12 cellular contexts compared by ENCODE assay signal in the genomic region with DNA sequence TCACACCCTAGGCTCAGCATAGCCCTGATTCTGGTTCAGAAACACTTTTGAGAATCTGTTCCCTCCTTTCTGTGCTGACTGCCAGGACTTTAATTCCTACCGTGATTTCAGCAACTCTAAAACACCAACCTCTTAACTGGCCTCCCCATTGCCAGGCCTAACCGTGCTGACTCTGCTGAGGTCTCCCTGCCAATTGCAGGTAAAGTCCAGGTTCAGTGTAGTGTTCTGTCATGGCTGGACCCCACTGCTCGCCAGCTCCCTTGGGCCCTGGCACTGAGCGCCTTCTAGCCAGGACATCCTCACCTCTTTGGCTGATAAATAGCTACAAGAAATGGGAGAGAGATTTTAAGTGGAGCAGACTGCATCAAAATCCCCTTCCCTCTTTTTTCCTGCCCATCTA. TPM values are rescaled to one million over a fixed set of nuclear protein-coding genes. Genes with fewer than 3 reads are reported as not detected.
A peak's percentile ranks its signal among the peaks of the same experiment; 100 is the strongest.
DNase-seq lines count a peak whose midpoint lies in the region; ATAC-seq and TF ChIP-seq lines count a peak whose summit lies in the region.
"Had no signal": no experiment of that assay in that cellular context is flagged by ENCODE, and none has a peak within 500 bp of the region (broad histone marks: within the 10 kb centered on the region; RNA-seq: fewer than 3 reads in every experiment).

No MANE protein-coding gene starts in this region.

- no CpG with 5 or more reads among the region's 4 CpGs for WGBS in H9 (ENCODE audit: extremely low coverage, insufficient read length, low lambda C conversion rate)

- peak; percentile 8 for TF ChIP-seq CTCF in endothelial cell (IDR thresholded peaks at IDR 0.05; ENCODE audit: unreplicated experiment)
- TF ChIP-seq CTCF in neural crest cell (conservative IDR thresholded peaks at IDR 0.05) = no peak
- TF ChIP-seq CTCF in H9 (conservative IDR thresholded peaks at IDR 0.05) = no peak

- H3K23ac ChIP-seq in H9 (ENCODE audit: insufficient read length, low read depth, low read length) = no peak overlapping the region

- H4K91ac ChIP-seq in H9 (ENCODE audit: insufficient read length, low read depth, low read length) = no peak overlapping the region

- H3K79me1 ChIP-seq in H9 (ENCODE audit: insufficient read depth, low read depth, low read length, poor library complexity, severe bottlenecking) = no peaks in the 10 kb centered on the region

- H2BK5ac ChIP-seq in H9 (ENCODE audit: insufficient read length, low read length) = no peak overlapping the region

- H4K8ac ChIP-seq in H9 (replicated peaks; ENCODE audit: insufficient read length, low read depth, low read length) = no peak overlapping the region

- H2BK12ac ChIP-seq in H9 (ENCODE audit: insufficient read length, low read depth, low read length) = no peak overlapping the region

- no peak overlapping the region for H3K56ac ChIP-seq in H9 (ENCODE audit: insufficient read length, low read depth, low read length)

- H2AK5ac ChIP-seq in H9 (ENCODE audit: insufficient read length, low read length) = no peak overlapping the region

- H3K4me3 Mint-ChIP-seq in endothelial cell (ENCODE audit: unreplicated experiment) (no peak overlapping the region), neural crest cell (no peak overlapping the region), H9 (no peak overlapping the region)
- H3K4me3 Mint-ChIP-seq: CD8-positive, alpha-beta memory T cell; IgD-negative memory B cell had no signal

- H3K27ac Mint-ChIP-seq in endothelial cell (ENCODE audit: unreplicated experiment) = no peak overlapping the region
- H3K27ac Mint-ChIP-seq in neural crest cell (ENCODE audit: unreplicated experiment) = peak overlapping the region; percentile 23
- H3K27ac Mint-ChIP-seq in H9 = no peak overlapping the region
- H3K27ac Mint-ChIP-seq: IgD-negative memory B cell had no signal

- intact Hi-C loops in posterior cingulate gyrus (cut with DNase I) = no loop called here

- no peak overlapping the region for H2BK15ac ChIP-seq in H9 (ENCODE audit: low read depth, low read length)

- H3K4me1 Mint-ChIP-seq in endothelial cell (ENCODE audit: unreplicated experiment) (peaks cover 43% of the 10 kb centered on the region), neural crest cell (peaks cover 26% of the 10 kb centered on the region), H9 (peaks cover 17 to 25% of the 10 kb centered on the region in 2 experiments)

- H3K36me3 Mint-ChIP-seq in endothelial cell (ENCODE audit: low read depth, unreplicated experiment) = peaks cover 10% of the 10 kb centered on the region
- H3K36me3 Mint-ChIP-seq in neural crest cell (ENCODE audit: low read depth) = no peaks in the 10 kb centered on the region
- 0 out of 7 replicates have a peak, but pooled peaks cover 0 to 4% (median 0%) of the 10 kb centered on the region in 3 experiments for H3K36me3 Mint-ChIP-seq in H9 (ENCODE audit: insufficient read depth in 1 of 3, low read depth in 3 of 3)
- H3K36me3 Mint-ChIP-seq: IgD-negative memory B cell had no signal

- H3K27me3 Mint-ChIP-seq in endothelial cell (ENCODE audit: unreplicated experiment) (peaks cover 14% of the 10 kb centered on the region), neural crest cell (ENCODE audit: low read depth) (peaks cover 51% of the 10 kb centered on the region), H9 (ENCODE audit: low read depth) (peaks cover 48% of the 10 kb centered on the region)
- H3K27me3 Mint-ChIP-seq: CD8-positive, alpha-beta memory T cell had no signal

- H3K4me2 ChIP-seq in H9 (ENCODE audit: insufficient read depth, insufficient read length, low read length) = no peak overlapping the region
- H3K4me2 ChIP-seq: A549 had no signal

- no peaks in the 10 kb centered on the region for H3K79me2 ChIP-seq in H9 (ENCODE audit: insufficient read depth, low read length)

- no peak overlapping the region for H3K9ac ChIP-seq in H9 (ENCODE audit: extremely low read depth, insufficient read length, low read length)
- H3K9ac ChIP-seq: GM23248 had no signal

- H3K4me1 ChIP-seq in H9 (ENCODE audit: insufficient read depth, low read length) = no peaks in the 10 kb centered on the region
- H3K4me1 ChIP-seq: A549 had no signal

- H2BK20ac ChIP-seq in H9 (ENCODE audit: low read depth, low read length, poor library complexity, severe bottlenecking) = no peak overlapping the region

- H3K9me3 Mint-ChIP-seq in endothelial cell (ENCODE audit: unreplicated experiment) (no peaks in the 10 kb centered on the region), neural crest cell (no peaks in the 10 kb centered on the region), H9 (peaks cover 0 to 6% of the 10 kb centered on the region in 2 experiments; a peak in 2 of 5 replicates)
- H3K9me3 Mint-ChIP-seq: CD8-positive, alpha-beta memory T cell; IgD-negative memory B cell had no signal

- peaks cover 18% of the 10 kb centered on the region; the same call in 1 of the 2 replicates for H3K27me3 ChIP-seq in H9 (ENCODE audit: insufficient read depth, low read length)

- peak; percentile 44 for ATAC-seq in left lobe of liver
- ATAC-seq: A549 had no signal

- DNase-seq in endothelial cell (ENCODE audit: low spot score) = no peak
- DNase-seq in left lobe of liver (ENCODE audit: low spot score) = peak; percentile 83
- DNase-seq in neural crest cell (ENCODE audit: low read depth, low spot score) = no peak
- DNase-seq in H9 = no peak
- no peak for DNase-seq in posterior cingulate gyrus
- no peak for DNase-seq in stimulated activated CD4-positive, alpha-beta T cell treated with anti-CD3 and anti-CD28 coated beads, Interleukin-4, amount 100 ng/mL, for 1 hour
- no peak for DNase-seq in SHP77 (lab: John Stamatoyannopoulos, UW)
- DNase-seq: CD8-positive, alpha-beta memory T cell; GM23248 had no signal

- H3K27ac ChIP-seq in H9 (ENCODE audit: insufficient read length, low read depth, low read length) = no peak overlapping the region
- H3K27ac ChIP-seq: A549, GM23248 had no signal

- peaks cover under 1% of the 10 kb centered on the region for H3K23me2 ChIP-seq in H9 (ENCODE audit: insufficient read length, low read depth, low read length, poor library complexity, severe bottlenecking)

- H3K18ac ChIP-seq in H9 (ENCODE audit: insufficient read length, low read depth, low read length) = no peak overlapping the region

- no peak overlapping the region for H3K14ac ChIP-seq in H9 (ENCODE audit: insufficient read depth, low read length)

- H2BK120ac ChIP-seq in H9 (ENCODE audit: low read depth, low read length, poor library complexity, severe bottlenecking) = no peak overlapping the region

- no peaks in the 10 kb centered on the region for H3K9me3 ChIP-seq in H9 (ENCODE audit: control insufficient read depth, low read depth, low read length)
- H3K9me3 ChIP-seq: A549 had no signal

- no peak overlapping the region for H4K5ac ChIP-seq in H9 (ENCODE audit: insufficient read length, low read depth, low read length)

- H4K20me1 ChIP-seq in H9 (ENCODE audit: control insufficient read depth, insufficient read depth, insufficient read length) = no peaks in the 10 kb centered on the region

- H3K4ac ChIP-seq in H9 (ENCODE audit: low read depth, low read length) = no peak overlapping the region

- H3T11ph ChIP-seq in H9 (ENCODE audit: low read length) = no peak overlapping the region

- H2AFZ ChIP-seq in H9 (ENCODE audit: low read length) = no peak overlapping the region
- H2AFZ ChIP-seq: GM23248 had no signal

RNA-seq across cellular contexts. Expression of gene UPB1, which starts 4.6 kb away (rescaled TPM):
- 0.13 TPM for total RNA-seq in endothelial cell (ENCODE audit: unreplicated experiment)
- 184 TPM for total RNA-seq in left lobe of liver
- 0.20 TPM in 1 of 2 replicates, not detected in the other for total RNA-seq in neural crest cell
- 0.07 TPM in 1 of 2 replicates, not detected in the other for total RNA-seq in H9 (2021)
- total RNA-seq: CD8-positive, alpha-beta memory T cell; Daoy; GM23248 had no signal

RNA-seq across cellular contexts. Expression of gene GUCD1, which starts 55.2 kb away (rescaled TPM):
- 83.8 TPM for total RNA-seq in endothelial cell (ENCODE audit: unreplicated experiment)
- 192 TPM for total RNA-seq in left lobe of liver
- 94.9 and 103 TPM in 2 replicates for total RNA-seq in neural crest cell
- total RNA-seq in H9 (2021) = 87.4 and 99.8 TPM in 2 replicates

RNA-seq across cellular contexts. Expression of gene SNRPD3, which starts 56.1 kb away (rescaled TPM):
- 103 TPM for total RNA-seq in endothelial cell (ENCODE audit: unreplicated experiment)
- 37.7 TPM for total RNA-seq in left lobe of liver
- total RNA-seq in neural crest cell = 151 and 159 TPM in 2 replicates
- 205 and 212 TPM in 2 replicates for total RNA-seq in H9 (2021)

Comparison
In these comparisons a context has a peak if more than half of its experiments do, and no peak if none do; other contexts are left out.
1. RNA of gene UPB1, which starts 4.6 kb away (total RNA-seq): 184 TPM in left lobe of liver (single experiment); 0.13 TPM in endothelial cell (single experiment), 0.07 TPM in H9 and 0.20 TPM in neural crest cell; every median in the first group is over 100 times any median in the second.